ENCODE assay signal across 29 cellular contexts in the genomic region with DNA sequence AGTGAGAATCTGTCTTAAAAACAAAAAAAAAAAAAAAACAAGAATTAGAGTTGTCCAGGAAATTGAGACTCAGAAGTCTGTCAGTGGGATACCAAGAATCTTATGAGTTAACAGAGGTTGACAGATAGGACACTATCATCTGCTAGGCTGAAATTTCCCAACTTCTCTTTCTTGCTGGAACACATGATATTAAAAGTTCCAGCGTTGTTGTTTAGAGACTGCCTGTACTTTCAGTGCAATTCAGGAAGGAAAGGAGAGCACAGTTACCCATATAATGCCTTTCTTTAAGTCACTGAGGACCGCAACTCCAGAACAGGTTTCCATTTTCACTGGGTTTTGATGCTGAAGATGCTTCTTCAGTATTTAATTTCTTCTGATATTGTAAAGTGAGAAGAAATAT. TPM values are rescaled to one million over a fixed set of nuclear protein-coding genes. Genes with fewer than 3 reads are reported as not detected.
"Had no signal": no experiment of that assay in that cellular context is flagged by ENCODE, and none has a peak within 500 bp of the region (broad histone marks: within the 10 kb centered on the region; RNA-seq: fewer than 3 reads in every experiment).

No MANE protein-coding gene starts in this region.

- H3K4me3 ChIP-seq: ascending aorta, body of pancreas, breast epithelium, cardiac muscle cell had no signal

- H3K27ac ChIP-seq: ascending aorta, body of pancreas, brain microvascular endothelial cell, breast epithelium, cardiac muscle cell had no signal

- DNase-seq: activated effector memory CD4-positive, alpha-beta T cell treated with anti-CD3 and anti-CD28 coated beads, Interleukin-2, amount 50 U/mL, for 16 hours; activated effector memory CD4-positive, alpha-beta T cell treated with Interleukin-2 at 50 U/mL for 16 hours; activated gamma-delta T cell; activated gamma-delta T cell treated with Interleukin-2 at 50 U/mL for 16 hours; activated naive CD4-positive, alpha-beta T cell; activated naive CD4-positive, alpha-beta T cell treated with anti-CD3 and anti-CD28 coated beads for 36 hours; activated naive CD4-positive, alpha-beta T cell treated with anti-CD3 and anti-CD28 coated beads, Interleukin-2, amount 10 ng/mL, durations not matched to agents 7 days and 5 days; activated naive CD4-positive, alpha-beta T cell treated with anti-CD3 and anti-CD28 coated beads, Interleukin-2, amount 50 U/mL, for 16 hours; activated naive CD4-positive, alpha-beta T cell treated with Interleukin-2 at 50 U/mL for 16 hours; activated naive CD8-positive, alpha-beta T cell treated with anti-CD3 and anti-CD28 coated beads for 36 hours; activated naive CD8-positive, alpha-beta T cell treated with anti-CD3 and anti-CD28 coated beads, Interleukin-2, amount 10 ng/mL, durations not matched to agents 7 days and 5 days; activated naive CD8-positive, alpha-beta T cell treated with anti-CD3 and anti-CD28 coated beads, Interleukin-2, amount 50 U/mL, for 24 hours; activated T-cell treated with anti-CD3 and anti-CD28 coated beads, Interleukin-2, amount 50 U/mL, for 1 hour; activated T-cell treated with anti-CD3 and anti-CD28 coated beads, Interleukin-2, amount 50 U/mL, for 24 hours; activated T-cell treated with anti-CD3 and anti-CD28 coated beads, Interleukin-2, amount 50 U/mL, for 4 hours; activated T-cell treated with anti-CD3 and anti-CD28 coated beads, Interleukin-2, amount 50 U/mL, for 48 hours; activated T-cell treated with anti-CD3 and anti-CD28 coated beads, Interleukin-2, amount 50 U/mL, for 72 hours; amniotic stem cell; amygdala; anterior cingulate cortex; aorta; body of pancreas; brain microvascular endothelial cell; caudate nucleus; central memory CD4-positive, alpha-beta T cell; cerebellar nuclear complex had no signal

- H3K4me1 ChIP-seq: ascending aorta, body of pancreas, breast epithelium had no signal

- H3K27me3 ChIP-seq: ascending aorta, body of pancreas, brain microvascular endothelial cell, breast epithelium, cardiac muscle cell had no signal

- H3K36me3 ChIP-seq: ascending aorta, brain microvascular endothelial cell, breast epithelium, cardiac muscle cell had no signal

RNA-seq across cellular contexts. Expression of gene TRPM6, which starts 13.5 kb away (rescaled TPM):
- total RNA-seq: activated naive CD4-positive, alpha-beta T cell treated with anti-CD3 and anti-CD28 coated beads for 36 hours; activated naive CD8-positive, alpha-beta T cell treated with anti-CD3 and anti-CD28 coated beads for 36 hours; activated naive CD8-positive, alpha-beta T cell treated with anti-CD3 and anti-CD28 coated beads, Interleukin-2, amount 10 ng/mL, durations not matched to agents 7 days and 5 days had no signal
- polyA plus RNA-seq: cardiac muscle cell had no signal
